In the genomic region with DNA sequence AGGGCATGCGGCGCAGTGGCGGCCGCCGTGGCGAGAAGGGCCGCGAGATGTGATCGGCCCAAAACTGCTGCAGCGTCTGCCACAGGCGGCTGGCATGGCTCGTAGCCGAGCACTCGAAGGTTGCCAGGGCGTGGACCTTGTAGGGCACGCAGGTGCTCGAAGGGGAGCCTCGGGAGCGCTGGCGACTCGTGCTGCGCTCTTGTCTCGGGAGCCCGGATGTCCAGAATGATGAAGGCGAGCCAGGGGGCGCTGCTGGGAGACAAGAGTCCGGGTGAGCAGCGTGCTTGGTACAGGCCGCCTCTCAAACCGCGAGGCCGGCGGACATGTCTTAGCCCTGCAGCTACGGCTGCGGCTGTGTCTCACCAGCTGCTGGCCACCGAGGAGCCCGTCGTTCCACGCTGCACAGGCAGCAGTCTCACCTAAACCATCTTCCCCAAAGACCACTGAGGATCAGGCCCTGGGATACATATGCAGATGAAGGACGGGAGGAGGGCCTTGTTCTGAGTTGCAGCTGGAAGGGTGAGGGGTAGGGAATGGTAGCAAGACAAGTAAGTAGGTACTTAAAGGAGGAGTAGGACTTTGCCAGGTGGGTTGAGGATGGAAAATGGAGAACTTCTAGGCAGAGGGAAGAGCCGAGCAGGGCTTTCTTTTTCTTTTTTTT, we compare ENCODE assay signal across 9 cellular contexts. TPM values are rescaled to one million over a fixed set of nuclear protein-coding genes. Genes with fewer than 3 reads are reported as not detected.
A peak's percentile ranks its signal among the peaks of the same experiment; 100 is the strongest.
DNase-seq lines count a peak whose midpoint lies in the region; ATAC-seq and TF ChIP-seq lines count a peak whose summit lies in the region.
"Had no signal": no experiment of that assay in that cellular context is flagged by ENCODE, and none has a peak within 500 bp of the region (broad histone marks: within the 10 kb centered on the region; RNA-seq: fewer than 3 reads in every experiment).

No MANE protein-coding gene starts in this region.

- no peaks in the 10 kb centered on the region for H3K4me1 ChIP-seq in GM23338 (ENCODE audit: insufficient read depth)

- H3K27me3 Mint-ChIP-seq in GM23338 (ENCODE audit: insufficient read depth, low read depth, poor library complexity), result peaks cover 15% of the 10 kb centered on the region

- H3K27ac ChIP-seq in GM23338 (ENCODE audit: low read depth), result no peak overlapping the region; the same call in 1 of the 2 replicates

- DNase-seq in DMS114 treated with DMSO at 0.1 percent for 48 hours (lab: John Stamatoyannopoulos, UW; ENCODE audit: unreplicated experiment) (peak; percentile 51), GM23338 (ENCODE audit: low spot score) (peak; percentile 95), NCI-H146 treated with DMSO at 0.1 percent for 48 hours (lab: John Stamatoyannopoulos, UW; ENCODE audit: unreplicated experiment) (peak; percentile 55), epithelial cell of esophagus (ENCODE audit: low read depth) (peak; percentile 69), mucosa of gallbladder (ENCODE audit: low spot score) (peak; percentile 78), H4 (ENCODE audit: low spot score) (no peak)
- peak; percentile 68 for DNase-seq in activated CD8-positive, alpha-beta memory T cell treated with anti-CD3 and anti-CD28 coated beads, Interleukin-2, amount 50 U/mL, for 4 hours
- peak; percentile 85 for DNase-seq in stimulated activated CD8-positive, alpha-beta memory T cell treated with anti-CD3 and anti-CD28 coated beads, Interleukin-4, amount 100 ng/mL, for 48 hours

- no peaks in the 10 kb centered on the region; the same call in 1 of the 2 replicates for H3K27me3 ChIP-seq in GM23338 (ENCODE audit: insufficient read depth)

- peak overlapping the region; percentile 25 for H3K27ac Mint-ChIP-seq in GM23338

- no peaks in the 10 kb centered on the region; the same call in 1 of the 2 replicates for H3K36me3 ChIP-seq in GM23338 (ENCODE audit: insufficient read depth)

- H3K4me1 Mint-ChIP-seq in GM23338, result peaks cover 10% of the 10 kb centered on the region

- H3K9me2 ChIP-seq in GM23338 (ENCODE audit: insufficient read depth), result no peaks in the 10 kb centered on the region

- H4K20me1 ChIP-seq in GM23338 (replicated peaks; ENCODE audit: insufficient read depth), result no peaks in the 10 kb centered on the region; the same call in 1 of the 2 replicates

- peak overlapping the region; percentile 94; the same call in 1 of the 2 replicates for H2AFZ ChIP-seq in GM23338

- peak overlapping the region; percentile 92 for H3K4me2 ChIP-seq in GM23338

- H3K4me3 Mint-ChIP-seq in GM23338, result peak overlapping the region; percentile 96

- 0 out of 2 replicates have a peak, but pooled peaks cover 11% of the 10 kb centered on the region for H3F3A ChIP-seq in GM23338 (replicated peaks; ENCODE audit: low read depth)

- peak; percentile 45 to 75 for TF ChIP-seq CTCF in GM23338 (conservative IDR thresholded peaks at IDR 0.05; ENCODE audit: low read depth in 2 of 2)
- peak; percentile 45 for TF ChIP-seq CTCF in epithelial cell of esophagus (IDR thresholded peaks at IDR 0.05; ENCODE audit: insufficient read depth, low read depth, low read length, missing control alignments)

- peaks cover 10% of the 10 kb centered on the region; the same call in 2 of the 3 replicates for H3K9me3 Mint-ChIP-seq in GM23338

- H3K4me3 ChIP-seq in GM23338 (peak overlapping the region; percentile 93), epithelial cell of esophagus (ENCODE audit: low read length) (peak overlapping the region; percentile 95)

- ATAC-seq in GM23338, result peak; percentile 76

- 0 out of 2 replicates have a peak, but pooled peaks cover 7% of the 10 kb centered on the region for H3K79me2 ChIP-seq in GM23338 (replicated peaks; ENCODE audit: insufficient read depth)

- peaks cover 26% of the 10 kb centered on the region for H3K36me3 Mint-ChIP-seq in GM23338 (ENCODE audit: low read depth)

TF ChIP-seq in GM23338, 12 proteins besides CTCF, POLR2A, EP300 and RAD21:
- TF ChIP-seq, protein P1, sequence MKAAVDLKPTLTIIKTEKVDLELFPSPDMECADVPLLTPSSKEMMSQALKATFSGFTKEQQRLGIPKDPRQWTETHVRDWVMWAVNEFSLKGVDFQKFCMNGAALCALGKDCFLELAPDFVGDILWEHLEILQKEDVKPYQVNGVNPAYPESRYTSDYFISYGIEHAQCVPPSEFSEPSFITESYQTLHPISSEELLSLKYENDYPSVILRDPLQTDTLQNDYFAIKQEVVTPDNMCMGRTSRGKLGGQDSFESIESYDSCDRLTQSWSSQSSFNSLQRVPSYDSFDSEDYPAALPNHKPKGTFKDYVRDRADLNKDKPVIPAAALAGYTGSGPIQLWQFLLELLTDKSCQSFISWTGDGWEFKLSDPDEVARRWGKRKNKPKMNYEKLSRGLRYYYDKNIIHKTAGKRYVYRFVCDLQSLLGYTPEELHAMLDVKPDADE (IDR thresholded peaks at IDR 0.05), result no peak
- TF ChIP-seq EZH2phosphoT487 (IDR thresholded peaks at IDR 0.05; ENCODE audit: unreplicated experiment) (no peak), STAT1 (IDR thresholded peaks at IDR 0.05; ENCODE audit: unreplicated experiment) (no peak), ZNF114 (CRISPR knock-in tag; IDR thresholded peaks at IDR 0.05) (no peak), POLR2AphosphoS5 (IDR thresholded peaks at IDR 0.05; ENCODE audit: low read depth) (no peak), NANOG (IDR thresholded peaks at IDR 0.05; ENCODE audit: borderline replicate concordance) (no peak), EZH2 (IDR thresholded peaks at IDR 0.05; ENCODE audit: low read depth, unreplicated experiment) (no peak), JUNB (IDR thresholded peaks at IDR 0.05; ENCODE audit: unreplicated experiment) (no peak), ZNF331 (CRISPR knock-in tag; IDR thresholded peaks at IDR 0.05; ENCODE audit: low read depth) (no peak)
- TF ChIP-seq, protein P2, sequence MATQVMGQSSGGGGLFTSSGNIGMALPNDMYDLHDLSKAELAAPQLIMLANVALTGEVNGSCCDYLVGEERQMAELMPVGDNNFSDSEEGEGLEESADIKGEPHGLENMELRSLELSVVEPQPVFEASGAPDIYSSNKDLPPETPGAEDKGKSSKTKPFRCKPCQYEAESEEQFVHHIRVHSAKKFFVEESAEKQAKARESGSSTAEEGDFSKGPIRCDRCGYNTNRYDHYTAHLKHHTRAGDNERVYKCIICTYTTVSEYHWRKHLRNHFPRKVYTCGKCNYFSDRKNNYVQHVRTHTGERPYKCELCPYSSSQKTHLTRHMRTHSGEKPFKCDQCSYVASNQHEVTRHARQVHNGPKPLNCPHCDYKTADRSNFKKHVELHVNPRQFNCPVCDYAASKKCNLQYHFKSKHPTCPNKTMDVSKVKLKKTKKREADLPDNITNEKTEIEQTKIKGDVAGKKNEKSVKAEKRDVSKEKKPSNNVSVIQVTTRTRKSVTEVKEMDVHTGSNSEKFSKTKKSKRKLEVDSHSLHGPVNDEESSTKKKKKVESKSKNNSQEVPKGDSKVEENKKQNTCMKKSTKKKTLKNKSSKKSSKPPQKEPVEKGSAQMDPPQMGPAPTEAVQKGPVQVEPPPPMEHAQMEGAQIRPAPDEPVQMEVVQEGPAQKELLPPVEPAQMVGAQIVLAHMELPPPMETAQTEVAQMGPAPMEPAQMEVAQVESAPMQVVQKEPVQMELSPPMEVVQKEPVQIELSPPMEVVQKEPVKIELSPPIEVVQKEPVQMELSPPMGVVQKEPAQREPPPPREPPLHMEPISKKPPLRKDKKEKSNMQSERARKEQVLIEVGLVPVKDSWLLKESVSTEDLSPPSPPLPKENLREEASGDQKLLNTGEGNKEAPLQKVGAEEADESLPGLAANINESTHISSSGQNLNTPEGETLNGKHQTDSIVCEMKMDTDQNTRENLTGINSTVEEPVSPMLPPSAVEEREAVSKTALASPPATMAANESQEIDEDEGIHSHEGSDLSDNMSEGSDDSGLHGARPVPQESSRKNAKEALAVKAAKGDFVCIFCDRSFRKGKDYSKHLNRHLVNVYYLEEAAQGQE (IDR thresholded peaks at IDR 0.05; ENCODE audit: unreplicated experiment), result no peak
TF ChIP-seq in GM23338: peak in this region for 0.

RNA-seq across cellular contexts. Expression of a gene that starts 1.7 kb away (rescaled TPM):
- 0.52 and 2.3 TPM in 2 replicates for total RNA-seq in GM23338 (2014; rRNA removed; shearing (Covaris generic))
- polyA plus RNA-seq in GM23338 (2016; fragmentation: Nextera tagmentation; extraction: Ambion mirVana), result 0.37 and 0.38 TPM in 2 replicates
- total RNA-seq in mucosa of gallbladder, result not detected
- not detected in 2 replicates for total RNA-seq in H4 (2014; rRNA removed; shearing (Covaris generic))
- total RNA-seq: SK-MEL-5 had no signal

RNA-seq across cellular contexts. Expression of a gene that starts 19.6 kb away (rescaled TPM):
- total RNA-seq in GM23338 (2014; rRNA removed; shearing (Covaris generic)), result 440 and 530 TPM in 2 replicates
- polyA plus RNA-seq in GM23338 (2016; fragmentation: Nextera tagmentation; extraction: Ambion mirVana), result 163 and 177 TPM in 2 replicates
- total RNA-seq in mucosa of gallbladder, result 696 TPM
- 978 and 1,126 TPM in 2 replicates for total RNA-seq in H4 (2014; rRNA removed; shearing (Covaris generic))

RNA-seq across cellular contexts. Expression of a gene that starts 53.5 kb away (rescaled TPM):
- 43.8 and 43.9 TPM in 2 replicates for total RNA-seq in GM23338 (2014; rRNA removed; shearing (Covaris generic))
- polyA plus RNA-seq in GM23338 (2016; fragmentation: Nextera tagmentation; extraction: Ambion mirVana), result 9.6 and 9.8 TPM in 2 replicates
- total RNA-seq in mucosa of gallbladder, result 36.6 TPM
- total RNA-seq in H4 (2014; rRNA removed; shearing (Covaris generic)), result 11.9 and 12.8 TPM in 2 replicates

RNA-seq across cellular contexts. Expression of a gene that starts 55.7 kb away (rescaled TPM):
- total RNA-seq in GM23338 (2014; rRNA removed; shearing (Covaris generic)), result 572 and 715 TPM in 2 replicates
- polyA plus RNA-seq in GM23338 (2016; fragmentation: Nextera tagmentation; extraction: Ambion mirVana), result 330 and 410 TPM in 2 replicates
- total RNA-seq in mucosa of gallbladder, result 466 TPM
- total RNA-seq in H4 (2014; rRNA removed; shearing (Covaris generic)), result 417 and 435 TPM in 2 replicates
